ENCODE assay signal across 1 cellular context in the genomic region with DNA sequence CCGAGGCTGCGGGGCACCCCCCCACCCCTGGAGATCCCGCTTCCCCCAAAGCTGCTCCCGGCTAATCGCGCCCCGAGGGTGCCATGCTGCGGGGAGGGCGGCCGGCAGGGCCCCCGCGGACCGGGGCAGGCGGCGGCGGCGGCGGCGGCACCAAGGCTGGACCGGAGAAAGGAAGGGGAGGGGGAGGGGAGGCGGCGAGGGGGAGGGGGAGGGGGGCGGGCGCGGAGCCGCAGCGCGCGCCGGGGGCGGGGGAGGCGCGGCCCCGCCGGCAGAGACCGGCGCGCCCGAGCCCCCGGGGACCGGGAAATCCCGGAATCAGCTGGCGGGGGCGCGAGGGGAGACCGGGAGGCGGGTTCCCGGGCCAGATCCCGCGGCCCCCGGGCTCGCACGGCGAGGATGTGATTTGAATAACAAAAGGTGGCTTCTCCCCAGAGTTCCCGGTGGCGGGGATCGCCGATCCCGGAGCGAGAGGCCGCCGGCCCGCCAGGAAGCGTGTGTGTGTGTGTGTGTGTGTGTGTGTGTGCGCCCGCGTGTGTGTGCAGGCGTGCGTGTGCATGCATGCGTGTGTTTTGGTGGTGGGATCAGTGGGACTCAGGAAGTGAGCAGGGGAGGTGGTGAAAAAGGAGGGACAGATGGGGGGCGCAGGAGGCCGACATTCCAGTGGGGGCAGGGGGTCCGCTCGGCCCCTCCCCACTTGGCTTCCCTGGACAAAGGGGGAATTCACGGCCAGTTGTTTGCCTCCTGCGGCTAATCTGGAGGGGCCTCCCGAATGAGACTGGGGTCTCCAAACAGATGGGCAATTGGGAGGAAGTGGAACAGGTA.
TF ChIP-seq lines count a peak whose summit lies in the region.

No MANE protein-coding gene starts in this region.

TF ChIP-seq in WTC11, 78 proteins besides CTCF, POLR2A, EP300 and RAD21 (continued from another document and continues in another):
- TF ChIP-seq ZNF512 (CRISPR knock-in tag; IDR thresholded peaks at IDR 0.05; ENCODE audit: borderline replicate concordance), result 0 out of 2 replicates have a peak, but pooled peaks have one; percentile 37
- TF ChIP-seq ATF6 (CRISPR knock-in tag; IDR thresholded peaks at IDR 0.05), result no peak
- TF ChIP-seq, protein P1, sequence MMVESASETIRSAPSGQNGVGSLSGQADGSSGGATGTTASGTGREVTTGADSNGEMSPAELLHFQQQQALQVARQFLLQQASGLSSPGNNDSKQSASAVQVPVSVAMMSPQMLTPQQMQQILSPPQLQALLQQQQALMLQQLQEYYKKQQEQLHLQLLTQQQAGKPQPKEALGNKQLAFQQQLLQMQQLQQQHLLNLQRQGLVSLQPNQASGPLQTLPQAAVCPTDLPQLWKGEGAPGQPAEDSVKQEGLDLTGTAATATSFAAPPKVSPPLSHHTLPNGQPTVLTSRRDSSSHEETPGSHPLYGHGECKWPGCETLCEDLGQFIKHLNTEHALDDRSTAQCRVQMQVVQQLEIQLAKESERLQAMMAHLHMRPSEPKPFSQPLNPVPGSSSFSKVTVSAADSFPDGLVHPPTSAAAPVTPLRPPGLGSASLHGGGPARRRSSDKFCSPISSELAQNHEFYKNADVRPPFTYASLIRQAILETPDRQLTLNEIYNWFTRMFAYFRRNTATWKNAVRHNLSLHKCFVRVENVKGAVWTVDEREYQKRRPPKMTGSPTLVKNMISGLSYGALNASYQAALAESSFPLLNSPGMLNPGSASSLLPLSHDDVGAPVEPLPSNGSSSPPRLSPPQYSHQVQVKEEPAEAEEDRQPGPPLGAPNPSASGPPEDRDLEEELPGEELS (CRISPR knock-in tag; IDR thresholded peaks at IDR 0.05), result 0 out of 2 replicates have a peak, but pooled peaks have one; percentile 68
- no peak for TF ChIP-seq ZNF219 (CRISPR knock-in tag; IDR thresholded peaks at IDR 0.05; ENCODE audit: borderline replicate concordance)
- no peak for TF ChIP-seq ETV6 (CRISPR knock-in tag; IDR thresholded peaks at IDR 0.05)
- TF ChIP-seq ZNF423 (CRISPR knock-in tag; IDR thresholded peaks at IDR 0.05), result peak; percentile 73; the same call in 1 of the 2 replicates
- TF ChIP-seq, protein P2, sequence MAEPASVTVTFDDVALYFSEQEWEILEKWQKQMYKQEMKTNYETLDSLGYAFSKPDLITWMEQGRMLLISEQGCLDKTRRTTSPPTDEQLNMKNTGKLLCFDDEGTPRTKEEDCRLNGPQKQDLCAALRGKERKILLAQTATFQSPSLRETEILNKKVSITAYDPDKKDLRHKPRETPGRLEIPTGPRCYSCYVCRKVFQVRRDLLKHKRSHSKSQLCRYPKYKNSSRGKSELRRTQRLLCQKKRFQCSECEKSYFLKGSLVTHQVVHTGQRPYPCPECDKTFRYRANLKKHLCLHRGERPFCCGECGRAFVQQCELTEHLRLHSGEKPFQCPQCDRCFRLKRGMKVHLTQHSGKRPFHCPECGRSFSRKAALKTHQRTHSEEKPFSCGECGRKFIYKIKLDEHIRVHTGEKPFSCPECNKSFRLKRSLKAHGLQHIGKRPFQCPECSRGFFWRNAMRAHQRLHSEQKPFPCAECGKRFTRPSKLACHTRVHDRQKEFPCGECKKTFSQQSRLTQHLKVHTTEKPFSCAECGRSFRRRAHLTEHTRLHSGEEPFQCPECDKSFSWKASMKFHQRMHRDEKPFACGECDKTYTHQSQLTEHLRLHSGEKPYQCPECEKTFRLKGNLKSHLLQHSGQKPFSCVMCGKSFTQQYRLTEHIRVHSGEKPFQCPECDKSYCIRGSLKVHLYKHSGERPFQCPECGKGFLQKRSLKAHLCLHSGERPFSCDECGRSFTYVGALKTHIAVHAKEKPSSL (CRISPR knock-in tag; conservative IDR thresholded peaks at IDR 0.05), result no peak
- peak; percentile 39; the same call in 1 of the 2 replicates for TF ChIP-seq TP53 (CRISPR knock-in tag; IDR thresholded peaks at IDR 0.05)
- TF ChIP-seq ZNF416 (CRISPR knock-in tag; IDR thresholded peaks at IDR 0.05), result no peak
- peak; percentile 93 for TF ChIP-seq FOXP1 (CRISPR knock-in tag; IDR thresholded peaks at IDR 0.05; ENCODE audit: borderline replicate concordance)
- TF ChIP-seq ARID4B (CRISPR knock-in tag; IDR thresholded peaks at IDR 0.05; ENCODE audit: borderline replicate concordance), result no peak
- TF ChIP-seq, protein P3, sequence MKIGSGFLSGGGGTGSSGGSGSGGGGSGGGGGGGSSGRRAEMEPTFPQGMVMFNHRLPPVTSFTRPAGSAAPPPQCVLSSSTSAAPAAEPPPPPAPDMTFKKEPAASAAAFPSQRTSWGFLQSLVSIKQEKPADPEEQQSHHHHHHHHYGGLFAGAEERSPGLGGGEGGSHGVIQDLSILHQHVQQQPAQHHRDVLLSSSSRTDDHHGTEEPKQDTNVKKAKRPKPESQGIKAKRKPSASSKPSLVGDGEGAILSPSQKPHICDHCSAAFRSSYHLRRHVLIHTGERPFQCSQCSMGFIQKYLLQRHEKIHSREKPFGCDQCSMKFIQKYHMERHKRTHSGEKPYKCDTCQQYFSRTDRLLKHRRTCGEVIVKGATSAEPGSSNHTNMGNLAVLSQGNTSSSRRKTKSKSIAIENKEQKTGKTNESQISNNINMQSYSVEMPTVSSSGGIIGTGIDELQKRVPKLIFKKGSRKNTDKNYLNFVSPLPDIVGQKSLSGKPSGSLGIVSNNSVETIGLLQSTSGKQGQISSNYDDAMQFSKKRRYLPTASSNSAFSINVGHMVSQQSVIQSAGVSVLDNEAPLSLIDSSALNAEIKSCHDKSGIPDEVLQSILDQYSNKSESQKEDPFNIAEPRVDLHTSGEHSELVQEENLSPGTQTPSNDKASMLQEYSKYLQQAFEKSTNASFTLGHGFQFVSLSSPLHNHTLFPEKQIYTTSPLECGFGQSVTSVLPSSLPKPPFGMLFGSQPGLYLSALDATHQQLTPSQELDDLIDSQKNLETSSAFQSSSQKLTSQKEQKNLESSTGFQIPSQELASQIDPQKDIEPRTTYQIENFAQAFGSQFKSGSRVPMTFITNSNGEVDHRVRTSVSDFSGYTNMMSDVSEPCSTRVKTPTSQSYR (CRISPR knock-in tag; IDR thresholded peaks at IDR 0.05), result peak; percentile 93
- TF ChIP-seq E2F1 (CRISPR knock-in tag; IDR thresholded peaks at IDR 0.05), result 0 out of 2 replicates have a peak, but pooled peaks have one; percentile 26
- TF ChIP-seq SP1 (CRISPR knock-in tag; conservative IDR thresholded peaks at IDR 0.05), result peak; percentile 73
- TF ChIP-seq KAT7 (CRISPR knock-in tag; IDR thresholded peaks at IDR 0.05; ENCODE audit: borderline replicate concordance), result 0 out of 2 replicates have a peak, but pooled peaks have one; percentile 22
- TF ChIP-seq USF1 (CRISPR knock-in tag; IDR thresholded peaks at IDR 0.05), result peak; percentile 32
- peak; percentile 100 for TF ChIP-seq ZBTB43 (CRISPR knock-in tag; IDR thresholded peaks at IDR 0.05)
- no peak for TF ChIP-seq STAT6 (CRISPR knock-in tag; conservative IDR thresholded peaks at IDR 0.05; ENCODE audit: low read depth)
- no peak for TF ChIP-seq ZNF317 (CRISPR knock-in tag; IDR thresholded peaks at IDR 0.05; ENCODE audit: borderline replicate concordance, low read depth)
- TF ChIP-seq MYBL2 (CRISPR knock-in tag; IDR thresholded peaks at IDR 0.05), result peak; percentile 88
- 0 out of 2 replicates have a peak, but pooled peaks have one; percentile 31 for TF ChIP-seq CREB1 (CRISPR knock-in tag; IDR thresholded peaks at IDR 0.05)
- peak; percentile 77 for TF ChIP-seq TEAD4 (CRISPR knock-in tag; IDR thresholded peaks at IDR 0.05)
- no peak for TF ChIP-seq HMGA2 (CRISPR knock-in tag; IDR thresholded peaks at IDR 0.05)
